ENCODE assay signal across 2 cellular contexts in the genomic region with DNA sequence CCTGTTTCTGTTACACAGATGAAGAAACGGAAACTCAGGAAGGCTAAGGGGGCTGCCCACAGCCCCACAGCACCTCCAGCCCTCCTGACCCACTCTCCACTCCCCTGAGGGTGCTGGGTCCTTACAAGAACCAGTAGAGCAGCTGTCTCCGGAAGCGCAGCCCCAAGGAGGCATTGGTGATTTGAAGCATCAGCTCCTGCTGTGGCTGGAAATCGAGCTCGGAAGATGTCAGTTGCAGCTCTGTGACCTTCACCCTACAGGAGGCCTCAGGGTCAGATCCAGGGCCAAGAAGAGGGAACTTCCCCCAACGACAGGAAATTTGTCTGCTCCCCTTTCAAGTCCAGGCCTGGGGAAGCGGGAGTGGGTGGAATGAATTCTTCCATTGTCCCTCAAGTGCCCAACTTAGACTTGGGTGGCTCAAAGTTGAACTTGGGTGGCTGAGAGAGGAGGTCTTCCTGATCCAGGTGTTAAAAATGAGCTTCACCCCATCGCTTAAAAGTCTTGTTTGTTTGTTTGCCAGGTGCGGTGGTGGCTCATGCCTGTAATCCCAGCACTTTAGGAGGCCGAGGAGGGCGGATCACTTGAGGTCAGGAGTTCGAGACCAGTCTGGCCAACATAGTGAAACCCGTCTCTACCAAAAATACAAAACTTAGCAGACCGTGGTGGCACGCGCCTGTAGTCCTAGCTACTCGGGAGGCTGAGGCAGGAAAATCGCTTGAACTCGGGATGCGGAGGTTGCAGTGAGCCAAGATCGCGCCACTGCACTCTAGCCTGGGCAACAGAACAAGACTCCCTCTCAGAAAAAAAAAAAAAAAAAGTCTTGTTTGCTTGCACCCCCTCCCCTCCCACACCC.
TF ChIP-seq lines count a peak whose summit lies in the region.

No MANE protein-coding gene starts in this region.

TF ChIP-seq in SK-N-SH, 30 proteins besides CTCF, POLR2A, EP300 and RAD21 (continued from another document):
- TF ChIP-seq, protein P1, sequence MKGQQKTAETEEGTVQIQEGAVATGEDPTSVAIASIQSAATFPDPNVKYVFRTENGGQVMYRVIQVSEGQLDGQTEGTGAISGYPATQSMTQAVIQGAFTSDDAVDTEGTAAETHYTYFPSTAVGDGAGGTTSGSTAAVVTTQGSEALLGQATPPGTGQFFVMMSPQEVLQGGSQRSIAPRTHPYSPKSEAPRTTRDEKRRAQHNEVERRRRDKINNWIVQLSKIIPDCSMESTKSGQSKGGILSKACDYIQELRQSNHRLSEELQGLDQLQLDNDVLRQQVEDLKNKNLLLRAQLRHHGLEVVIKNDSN (IDR thresholded peaks at IDR 0.05; ENCODE audit: borderline replicate concordance, low read depth), result no peak
- TF ChIP-seq, protein P2, sequence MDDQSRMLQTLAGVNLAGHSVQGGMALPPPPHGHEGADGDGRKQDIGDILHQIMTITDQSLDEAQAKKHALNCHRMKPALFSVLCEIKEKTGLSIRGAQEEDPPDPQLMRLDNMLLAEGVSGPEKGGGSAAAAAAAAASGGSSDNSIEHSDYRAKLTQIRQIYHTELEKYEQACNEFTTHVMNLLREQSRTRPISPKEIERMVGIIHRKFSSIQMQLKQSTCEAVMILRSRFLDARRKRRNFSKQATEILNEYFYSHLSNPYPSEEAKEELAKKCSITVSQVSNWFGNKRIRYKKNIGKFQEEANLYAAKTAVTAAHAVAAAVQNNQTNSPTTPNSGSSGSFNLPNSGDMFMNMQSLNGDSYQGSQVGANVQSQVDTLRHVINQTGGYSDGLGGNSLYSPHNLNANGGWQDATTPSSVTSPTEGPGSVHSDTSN (IDR thresholded peaks at IDR 0.05), result no peak

TF ChIP-seq in SK-N-SH treated with all-trans-retinoic acid at 6 μM for 48 hours, 23 proteins besides CTCF, POLR2A, EP300 and RAD21 (continued from another document):
- TF ChIP-seq CSRNP3 (CRISPR knock-in tag; IDR thresholded peaks at IDR 0.05) (no peak), PATZ1 (CRISPR knock-in tag; IDR thresholded peaks at IDR 0.05; ENCODE audit: borderline replicate concordance) (no peak), CSDC2 (CRISPR knock-in tag; IDR thresholded peaks at IDR 0.05) (no peak), ESRRG (CRISPR knock-in tag; IDR thresholded peaks at IDR 0.05) (no peak), SNAI2 (CRISPR knock-in tag; IDR thresholded peaks at IDR 0.05) (no peak), CREB5 (CRISPR knock-in tag; IDR thresholded peaks at IDR 0.05; ENCODE audit: low read depth) (no peak), ZFP3 (CRISPR knock-in tag; IDR thresholded peaks at IDR 0.05) (no peak), OSR1 (CRISPR knock-in tag; IDR thresholded peaks at IDR 0.05) (no peak), ARNTL (CRISPR knock-in tag; IDR thresholded peaks at IDR 0.05; ENCODE audit: borderline replicate concordance, low read depth) (no peak), TSHZ2 (CRISPR knock-in tag; IDR thresholded peaks at IDR 0.05) (no peak), ZC3H10 (CRISPR knock-in tag; IDR thresholded peaks at IDR 0.05) (no peak), PPARA (CRISPR knock-in tag; IDR thresholded peaks at IDR 0.05; ENCODE audit: borderline replicate concordance) (no peak)
- TF ChIP-seq, protein P3, sequence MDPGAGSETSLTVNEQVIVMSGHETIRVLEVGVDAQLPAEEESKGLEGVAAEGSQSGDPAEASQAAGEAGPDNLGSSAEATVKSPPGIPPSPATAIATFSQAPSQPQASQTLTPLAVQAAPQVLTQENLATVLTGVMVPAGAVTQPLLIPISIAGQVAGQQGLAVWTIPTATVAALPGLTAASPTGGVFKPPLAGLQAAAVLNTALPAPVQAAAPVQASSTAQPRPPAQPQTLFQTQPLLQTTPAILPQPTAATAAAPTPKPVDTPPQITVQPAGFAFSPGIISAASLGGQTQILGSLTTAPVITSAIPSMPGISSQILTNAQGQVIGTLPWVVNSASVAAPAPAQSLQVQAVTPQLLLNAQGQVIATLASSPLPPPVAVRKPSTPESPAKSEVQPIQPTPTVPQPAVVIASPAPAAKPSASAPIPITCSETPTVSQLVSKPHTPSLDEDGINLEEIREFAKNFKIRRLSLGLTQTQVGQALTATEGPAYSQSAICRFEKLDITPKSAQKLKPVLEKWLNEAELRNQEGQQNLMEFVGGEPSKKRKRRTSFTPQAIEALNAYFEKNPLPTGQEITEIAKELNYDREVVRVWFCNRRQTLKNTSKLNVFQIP (CRISPR knock-in tag; IDR thresholded peaks at IDR 0.05; ENCODE audit: borderline replicate concordance, low read depth), result no peak
